In genomic region chr1:11935040-11935378, GRCh38 we compare ENCODE assay signal across 8 cellular contexts. TPM values are rescaled to one million over a fixed set of nuclear protein-coding genes. Genes with fewer than 3 reads are reported as not detected.
DNase-seq lines count a peak whose midpoint lies in the region; ATAC-seq lines count a peak whose summit lies in the region.

No MANE protein-coding gene starts in this region.

- H3K27me3 ChIP-seq in BLaER1: no peaks in the 10 kb centered on the region

- ATAC-seq in HG03571 (IDR thresholded peaks at IDR 0.05; ENCODE audit: unreplicated experiment) (peak; percentile 2), naive B cell (ENCODE audit: low read depth in 2 of 2) (no peak), HG03025 (IDR thresholded peaks at IDR 0.05; ENCODE audit: low FRiP score, unreplicated experiment) (no peak)
- no peak for ATAC-seq in central memory CD8-positive, alpha-beta T cell (replicated peaks; ENCODE audit: extremely low read depth, poor library complexity, severe bottlenecking)

- H3K27me3 Mint-ChIP-seq in central memory CD8-positive, alpha-beta T cell: no peaks in the 10 kb centered on the region
- H3K27me3 Mint-ChIP-seq in naive B cell: no peaks in the 10 kb centered on the region

- no peaks in the 10 kb centered on the region for H4K20me1 ChIP-seq in BLaER1

- H3K4me1 Mint-ChIP-seq in central memory CD8-positive, alpha-beta T cell: no peaks in the 10 kb centered on the region
- H3K4me1 Mint-ChIP-seq in naive B cell: peaks cover 0 to 21% (median 0%) of the 10 kb centered on the region in 3 donors

- no peaks in the 10 kb centered on the region for H3K9me3 ChIP-seq in BLaER1

- peak overlapping the region; percentile 67 for H3K4me3 Mint-ChIP-seq in central memory CD8-positive, alpha-beta T cell
- H3K4me3 Mint-ChIP-seq in naive B cell: peak overlapping the region; percentile 74 to 93 (median 88)

- H3K27ac Mint-ChIP-seq in central memory CD8-positive, alpha-beta T cell (ENCODE audit: low read depth): no peak overlapping the region
- H3K27ac Mint-ChIP-seq in naive B cell: peak overlapping the region in 3 of 6 donors; percentile 60 to 90 (median 85)

- H3K4me3 ChIP-seq in BLaER1: peak overlapping the region; percentile 77

- H3K9ac ChIP-seq in BLaER1: peak overlapping the region; percentile 78

- peak overlapping the region; percentile 62 for H3K27ac ChIP-seq in BLaER1

- H3K4me2 ChIP-seq in BLaER1: peak overlapping the region; percentile 88

- H3K4me1 ChIP-seq in BLaER1: peaks cover 58% of the 10 kb centered on the region

- H3K9me3 Mint-ChIP-seq in central memory CD8-positive, alpha-beta T cell: no peaks in the 10 kb centered on the region
- H3K9me3 Mint-ChIP-seq in naive B cell: no peaks in the 10 kb centered on the region

- H3K36me3 ChIP-seq in BLaER1: peaks cover 24% of the 10 kb centered on the region; the same call in 1 of the 2 replicates

- DNase-seq in central memory CD8-positive, alpha-beta T cell (ENCODE audit: low spot score in 2 of 2): no peak
- DNase-seq in naive B cell (no peak), cerebellum (ENCODE audit: low spot score) (no peak), NCI-H2171 (lab: John Stamatoyannopoulos, UW) (no peak), medulla oblongata (ENCODE audit: extremely low spot score) (no peak)

- peaks cover 3% of the 10 kb centered on the region for H3K36me3 Mint-ChIP-seq in central memory CD8-positive, alpha-beta T cell (ENCODE audit: insufficient read depth)
- no peaks in the 10 kb centered on the region for H3K36me3 Mint-ChIP-seq in naive B cell

RNA-seq across cellular contexts. Expression of gene PLOD1, which starts 0.5 kb away (rescaled TPM):
- polyA plus RNA-seq in naive B cell (ENCODE audit: low read depth in 6 of 6): 10 to 100 TPM in 1 of 6 donors, 1 to 10 TPM in 5; 4.9 to 10.4 (median 6.6) TPM
- 24.5 TPM for total RNA-seq in cerebellum

RNA-seq across cellular contexts. Expression of gene KIAA2013, which starts 8.8 kb away (rescaled TPM):
- polyA plus RNA-seq in naive B cell (ENCODE audit: low read depth in 6 of 6): 10 to 100 TPM; 36.9 to 70.6 (median 62.5) TPM
- total RNA-seq in cerebellum: 17.2 TPM

RNA-seq across cellular contexts. Expression of gene MFN2, which starts 45.2 kb away (rescaled TPM):
- polyA plus RNA-seq in naive B cell (ENCODE audit: low read depth in 6 of 6): 10 to 100 TPM; 27.5 to 39.9 (median 35.9) TPM
- total RNA-seq in cerebellum: 36.8 TPM
